Comparison of ENCODE assay signal across 8 cellular contexts in the genomic region with DNA sequence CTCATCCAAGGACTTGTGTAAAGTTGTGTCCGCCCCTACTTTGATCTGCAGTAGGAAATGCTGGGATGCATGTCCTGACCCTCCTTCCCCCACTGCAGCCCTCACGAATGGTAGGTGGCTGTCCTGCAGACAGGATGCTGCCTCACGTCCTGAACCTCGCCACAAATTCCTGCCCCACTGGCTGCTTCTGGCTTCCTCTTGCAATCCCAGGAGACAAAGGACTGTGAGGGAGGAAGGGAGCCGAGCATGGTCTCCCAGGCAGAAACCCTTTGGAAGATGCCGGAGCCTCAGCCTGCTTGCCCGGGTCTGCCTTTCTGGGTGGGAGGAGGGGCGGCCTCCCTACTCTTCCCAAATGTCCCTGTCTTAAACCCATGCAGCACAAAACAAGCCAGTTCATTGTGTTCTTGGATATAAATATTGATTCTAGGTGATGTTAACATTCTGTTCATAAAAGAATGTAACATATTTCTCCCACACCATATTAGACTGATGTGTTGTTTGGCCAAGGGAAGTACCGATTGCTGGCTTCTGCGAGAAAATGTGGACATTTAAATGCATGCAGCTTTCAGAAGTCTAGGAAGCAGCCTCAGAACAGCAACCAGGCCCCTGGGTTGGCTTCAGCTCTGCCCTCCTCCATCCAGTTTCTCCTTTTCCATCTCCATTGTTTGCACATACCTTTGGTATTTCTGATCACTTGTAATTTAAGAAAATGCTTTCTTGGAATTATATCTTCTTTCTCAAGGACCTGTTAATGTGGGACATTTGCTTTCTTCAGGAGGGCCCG.
DNase-seq lines count a peak whose midpoint lies in the region; ATAC-seq, FAIRE-seq and TF ChIP-seq lines count a peak whose summit lies in the region.

No MANE protein-coding gene starts in this region.

- H3K27ac ChIP-seq in A549 (no peak overlapping the region; a peak in 1 of 6 replicates), parathyroid adenoma (peak overlapping the region; percentile 73)

- POLR2A ChIA-PET in A549 (lab: Yijun Ruan, JAX) = no interaction called here

- no peak for DNase-seq in A549 (ENCODE audit: low read depth in 1 of 2, low spot score in 1 of 2)
- DNase-seq in UCSD-AML1 (lab: John Stamatoyannopoulos, UW; ENCODE audit: unreplicated experiment) = peak; percentile 75
- DNase-seq in fibroblast of the conjunctiva (ENCODE audit: low read depth) = peak; percentile 34
- DNase-seq in hippocampal formation (lab: John Stamatoyannopoulos, UW) = no peak
- DNase-seq in NCI-H748 (lab: John Stamatoyannopoulos, UW; ENCODE audit: unreplicated experiment) = no peak
- DNase-seq in effector CD4-positive, alpha-beta T cell = no peak

- no peaks in the 10 kb centered on the region for H3K27me3 ChIP-seq in parathyroid adenoma (ENCODE audit: control insufficient read depth, insufficient read depth, low read length)

- TF ChIP-seq EP300 in A549 (IDR thresholded peaks at IDR 0.05) = no peak

- ATAC-seq in A549 = no peak
- no peak for ATAC-seq in HG03097 (IDR thresholded peaks at IDR 0.05; ENCODE audit: low FRiP score, unreplicated experiment)

- H3K4me2 ChIP-seq in A549 (peak overlapping the region; percentile 47; the same call in 1 of the 3 replicates), parathyroid adenoma (ENCODE audit: low read length) (no peak overlapping the region)

- H2AFZ ChIP-seq in parathyroid adenoma = peak overlapping the region; percentile 43

- H3K9ac ChIP-seq in parathyroid adenoma = no peak overlapping the region

- H3K79me2 ChIP-seq in parathyroid adenoma = no peaks in the 10 kb centered on the region

- H3K4me1 ChIP-seq in A549 (peaks cover 11% of the 10 kb centered on the region; the same call in 2 of the 3 replicates), parathyroid adenoma (peaks cover 20% of the 10 kb centered on the region)

- no peaks in the 10 kb centered on the region for H3K36me3 ChIP-seq in parathyroid adenoma (ENCODE audit: control insufficient read depth, insufficient read depth, low read length)

- FAIRE-seq in A549 (lab: Jason Lieb, UNC) = no peak

- TF ChIP-seq CTCF in A549 (IDR thresholded peaks at IDR 0.05) (no peak), parathyroid adenoma (IDR thresholded peaks at IDR 0.05) (no peak)

- 91% methylated on average over 11 of the region's 11 CpGs for WGBS in A549 (ENCODE audit: missing lambda C conversion rate)

- H3K4me3 ChIP-seq in A549 = no peak overlapping the region
- H3K4me3 ChIP-seq in parathyroid adenoma (ENCODE audit: low read depth, low read length) = no peak overlapping the region

- TF ChIP-seq POLR2A in A549 (IDR thresholded peaks at IDR 0.05; ENCODE audit: low read length) = no peak

- no peak for TF ChIP-seq RAD21 in A549 (conservative IDR thresholded peaks at IDR 0.05 in 1 of 2, IDR thresholded peaks at IDR 0.05 in 1 of 2)

- H3K9me3 ChIP-seq in A549 (no peaks in the 10 kb centered on the region), parathyroid adenoma (ENCODE audit: control insufficient read depth, low read length) (no peaks in the 10 kb centered on the region)

- CTCF ChIA-PET in A549 (lab: Yijun Ruan, JAX) = interaction anchor here (0.8 to 12.7 kb wide), 28 partner anchors 9 to 403 kb away, joined by 3 to 192 read pairs (median 6); partner anchors contain the start of gene HMG20A

TF ChIP-seq in A549, 52 proteins besides CTCF, POLR2A, EP300 and RAD21:
- no peak for TF ChIP-seq RNF2 (IDR thresholded peaks at IDR 0.05; ENCODE audit: borderline replicate concordance, low read depth)
- TF ChIP-seq SREBF2 (IDR thresholded peaks at IDR 0.05) = no peak
TF ChIP-seq in A549: peak in this region for 0.

Comparison
In these comparisons a context has a peak if more than half of its experiments do, and no peak if none do; other contexts are left out.
1. DNase-seq: peak in UCSD-AML1 (single experiment) and fibroblast of the conjunctiva (single experiment); none in A549 (0 of 2), hippocampal formation (0 of 2), NCI-H748 (single experiment) and effector CD4-positive, alpha-beta T cell (single experiment).